32 cellular contexts compared by ENCODE assay signal in genomic region chr12:109830267-109830666, GRCh38. TPM values are rescaled to one million over a fixed set of nuclear protein-coding genes. Genes with fewer than 3 reads are reported as not detected.
"Had no signal": no experiment of that assay in that cellular context is flagged by ENCODE, and none has a peak within 500 bp of the region (broad histone marks: within the 10 kb centered on the region; RNA-seq: fewer than 3 reads in every experiment).

No MANE protein-coding gene starts in this region.

- H3K9me3 ChIP-seq: ascending aorta, breast epithelium, esophagus muscularis mucosa, gastrocnemius medialis had no signal

- H3K27ac ChIP-seq: ascending aorta, cardiac muscle cell, coronary artery, esophagus muscularis mucosa, foreskin keratinocyte, gastrocnemius medialis had no signal

- H3K4me3 ChIP-seq: ascending aorta, breast epithelium, cardiac muscle cell, coronary artery, esophagus muscularis mucosa, gastrocnemius medialis had no signal

- H3K4me1 ChIP-seq: ascending aorta, breast epithelium, foreskin keratinocyte, gastrocnemius medialis had no signal

- H3K36me3 ChIP-seq: ascending aorta, breast epithelium, cardiac muscle cell, esophagus muscularis mucosa, gastrocnemius medialis had no signal

- ATAC-seq: activated CD4-positive, alpha-beta T cell treated with anti-CD3 and anti-CD28 coated beads for 36 hours; activated CD8-positive, alpha-beta memory T cell treated with anti-CD3 and anti-CD28 coated beads, Interleukin-2, amount 10 ng/mL, durations not matched to agents 7 days and 5 days; activated CD8-positive, alpha-beta T cell treated with anti-CD3 and anti-CD28 coated beads, Interleukin-2, amount 10 ng/mL, durations not matched to agents 7 days and 5 days; activated naive CD8-positive, alpha-beta T cell treated with anti-CD3 and anti-CD28 coated beads, Interleukin-2, amount 50 U/mL, for 24 hours; effector memory CD8-positive, alpha-beta T cell; foreskin keratinocyte; gastrocnemius medialis had no signal

- DNase-seq: activated CD4-positive, alpha-beta memory T cell treated with anti-CD3 and anti-CD28 coated beads for 36 hours; activated CD4-positive, alpha-beta T cell treated with anti-CD3 and anti-CD28 coated beads for 36 hours; activated CD4-positive, alpha-beta T cell treated with anti-CD3 and anti-CD28 coated beads, Interleukin-2, amount 10 ng/mL, durations not matched to agents 24 days and 14 days; activated CD4-positive, CD25-positive, alpha-beta regulatory T cell; activated CD4-positive, CD25-positive, alpha-beta regulatory T cell treated with anti-CD3 and anti-CD28 coated beads, Interleukin-2, amount 50 U/mL, for 72 hours; activated CD8-positive, alpha-beta memory T cell treated with anti-CD3 and anti-CD28 coated beads, Interleukin-2, amount 10 ng/mL, durations not matched to agents 7 days and 5 days; activated CD8-positive, alpha-beta memory T cell treated with anti-CD3 and anti-CD28 coated beads, Interleukin-2, amount 50 U/mL, for 4 hours; activated CD8-positive, alpha-beta T cell treated with anti-CD3 and anti-CD28 coated beads, Interleukin-2, amount 10 ng/mL, durations not matched to agents 7 days and 5 days; activated effector memory CD4-positive, alpha-beta T cell treated with anti-CD3 and anti-CD28 coated beads, Interleukin-2, amount 50 U/mL, for 16 hours; activated naive CD4-positive, alpha-beta T cell treated with anti-CD3 and anti-CD28 coated beads for 36 hours; activated naive CD8-positive, alpha-beta T cell treated with anti-CD3 and anti-CD28 coated beads for 36 hours; activated naive CD8-positive, alpha-beta T cell treated with anti-CD3 and anti-CD28 coated beads, Interleukin-2, amount 50 U/mL, for 24 hours; activated T-cell treated with anti-CD3 and anti-CD28 coated beads, Interleukin-2, amount 50 U/mL, for 1 hour; activated T-cell treated with anti-CD3 and anti-CD28 coated beads, Interleukin-2, amount 50 U/mL, for 48 hours; central memory CD4-positive, alpha-beta T cell; dermis blood vessel endothelial cell; effector CD4-positive, alpha-beta T cell; effector memory CD8-positive, alpha-beta T cell; erythroblast; foreskin keratinocyte; gastrocnemius medialis; glutamatergic neuron; T-helper 2 cell had no signal

- H3K27me3 ChIP-seq: breast epithelium, cardiac muscle cell had no signal

RNA-seq across cellular contexts. Expression of gene TRPV4, which starts 2.9 kb away (rescaled TPM):
- total RNA-seq: activated CD4-positive, alpha-beta memory T cell treated with anti-CD3 and anti-CD28 coated beads for 36 hours; activated CD4-positive, alpha-beta T cell treated with anti-CD3 and anti-CD28 coated beads for 36 hours; activated CD4-positive, alpha-beta T cell treated with anti-CD3 and anti-CD28 coated beads, Interleukin-2, amount 10 ng/mL, durations not matched to agents 24 days and 14 days; activated CD8-positive, alpha-beta memory T cell treated with anti-CD3 and anti-CD28 coated beads for 36 hours; activated CD8-positive, alpha-beta memory T cell treated with anti-CD3 and anti-CD28 coated beads, Interleukin-2, amount 10 ng/mL, durations not matched to agents 7 days and 5 days; activated CD8-positive, alpha-beta T cell treated with anti-CD3 and anti-CD28 coated beads, Interleukin-2, amount 10 ng/mL, durations not matched to agents 7 days and 5 days; activated naive CD4-positive, alpha-beta T cell treated with anti-CD3 and anti-CD28 coated beads for 36 hours; activated naive CD8-positive, alpha-beta T cell treated with anti-CD3 and anti-CD28 coated beads for 36 hours; activated T-helper 1 cell treated with anti-CD3 and anti-CD28 coated beads, Interleukin-12 subunit alpha, Interleukin-12 subunit beta, Interleukin-2, Interleukin-4 antibody, amounts not matched to agents 30 ng/mL and 10 ng/mL and 1 ng/mL, durations not matched to agents 14 hours and 24 hours and 36 hours; activated T-helper 2 cell treated with anti-CD3 and anti-CD28 coated beads, Interferon-gamma antibody, Interleukin-2, Interleukin-4, amounts not matched to agents 10 μg/mL and 5 μg/mL and 100 μg/mL, durations not matched to agents 14 hours and 24 hours and 36 hours; ascending aorta; gastrocnemius medialis; T-helper 1 cell treated with Interleukin-12 subunit alpha and Interleukin-12 subunit beta and Interleukin-4 antibody, amounts not matched to agents 30 ng/mL and 1 ng/mL, for 36 hours had no signal
